Comparison of ENCODE assay signal across 1 cellular context in genomic region chr5:32232441-32233219, GRCh38.
TF ChIP-seq lines count a peak whose summit lies in the region.

No MANE protein-coding gene starts in this region.

TF ChIP-seq in HepG2, 621 proteins besides CTCF, POLR2A, EP300 and RAD21 (continued from another document):
- TF ChIP-seq, protein P1, sequence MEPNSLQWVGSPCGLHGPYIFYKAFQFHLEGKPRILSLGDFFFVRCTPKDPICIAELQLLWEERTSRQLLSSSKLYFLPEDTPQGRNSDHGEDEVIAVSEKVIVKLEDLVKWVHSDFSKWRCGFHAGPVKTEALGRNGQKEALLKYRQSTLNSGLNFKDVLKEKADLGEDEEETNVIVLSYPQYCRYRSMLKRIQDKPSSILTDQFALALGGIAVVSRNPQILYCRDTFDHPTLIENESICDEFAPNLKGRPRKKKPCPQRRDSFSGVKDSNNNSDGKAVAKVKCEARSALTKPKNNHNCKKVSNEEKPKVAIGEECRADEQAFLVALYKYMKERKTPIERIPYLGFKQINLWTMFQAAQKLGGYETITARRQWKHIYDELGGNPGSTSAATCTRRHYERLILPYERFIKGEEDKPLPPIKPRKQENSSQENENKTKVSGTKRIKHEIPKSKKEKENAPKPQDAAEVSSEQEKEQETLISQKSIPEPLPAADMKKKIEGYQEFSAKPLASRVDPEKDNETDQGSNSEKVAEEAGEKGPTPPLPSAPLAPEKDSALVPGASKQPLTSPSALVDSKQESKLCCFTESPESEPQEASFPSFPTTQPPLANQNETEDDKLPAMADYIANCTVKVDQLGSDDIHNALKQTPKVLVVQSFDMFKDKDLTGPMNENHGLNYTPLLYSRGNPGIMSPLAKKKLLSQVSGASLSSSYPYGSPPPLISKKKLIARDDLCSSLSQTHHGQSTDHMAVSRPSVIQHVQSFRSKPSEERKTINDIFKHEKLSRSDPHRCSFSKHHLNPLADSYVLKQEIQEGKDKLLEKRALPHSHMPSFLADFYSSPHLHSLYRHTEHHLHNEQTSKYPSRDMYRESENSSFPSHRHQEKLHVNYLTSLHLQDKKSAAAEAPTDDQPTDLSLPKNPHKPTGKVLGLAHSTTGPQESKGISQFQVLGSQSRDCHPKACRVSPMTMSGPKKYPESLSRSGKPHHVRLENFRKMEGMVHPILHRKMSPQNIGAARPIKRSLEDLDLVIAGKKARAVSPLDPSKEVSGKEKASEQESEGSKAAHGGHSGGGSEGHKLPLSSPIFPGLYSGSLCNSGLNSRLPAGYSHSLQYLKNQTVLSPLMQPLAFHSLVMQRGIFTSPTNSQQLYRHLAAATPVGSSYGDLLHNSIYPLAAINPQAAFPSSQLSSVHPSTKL (CRISPR knock-in tag; IDR thresholded peaks at IDR 0.05), result no peak
- no peak for TF ChIP-seq SMARCE1 (IDR thresholded peaks at IDR 0.05; ENCODE audit: borderline replicate concordance)
- TF ChIP-seq ZNF24 (IDR thresholded peaks at IDR 0.05), result no peak
- TF ChIP-seq, protein P2, sequence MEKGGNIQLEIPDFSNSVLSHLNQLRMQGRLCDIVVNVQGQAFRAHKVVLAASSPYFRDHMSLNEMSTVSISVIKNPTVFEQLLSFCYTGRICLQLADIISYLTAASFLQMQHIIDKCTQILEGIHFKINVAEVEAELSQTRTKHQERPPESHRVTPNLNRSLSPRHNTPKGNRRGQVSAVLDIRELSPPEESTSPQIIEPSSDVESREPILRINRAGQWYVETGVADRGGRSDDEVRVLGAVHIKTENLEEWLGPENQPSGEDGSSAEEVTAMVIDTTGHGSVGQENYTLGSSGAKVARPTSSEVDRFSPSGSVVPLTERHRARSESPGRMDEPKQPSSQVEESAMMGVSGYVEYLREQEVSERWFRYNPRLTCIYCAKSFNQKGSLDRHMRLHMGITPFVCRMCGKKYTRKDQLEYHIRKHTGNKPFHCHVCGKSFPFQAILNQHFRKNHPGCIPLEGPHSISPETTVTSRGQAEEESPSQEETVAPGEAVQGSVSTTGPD (CRISPR knock-in tag; IDR thresholded peaks at IDR 0.05), result peak; percentile 65; the same call in 1 of the 2 replicates
- TF ChIP-seq TEAD3 (CRISPR knock-in tag; optimal IDR thresholded peaks at IDR 0.05; ENCODE audit: borderline replicate concordance), result no peak
- no peak for TF ChIP-seq TRAFD1 (CRISPR knock-in tag; IDR thresholded peaks at IDR 0.05; ENCODE audit: borderline replicate concordance)
- no peak for TF ChIP-seq REXO4 (CRISPR knock-in tag; IDR thresholded peaks at IDR 0.05; ENCODE audit: borderline replicate concordance)
- no peak for TF ChIP-seq KDM3A (CRISPR knock-in tag; IDR thresholded peaks at IDR 0.05; ENCODE audit: low read depth)
- peak; percentile 14; the same call in 1 of the 2 replicates for TF ChIP-seq PBX2 (CRISPR knock-in tag; IDR thresholded peaks at IDR 0.05)
- TF ChIP-seq TAF1 (CRISPR knock-in tag; IDR thresholded peaks at IDR 0.05), result no peak
- no peak for TF ChIP-seq SNAPC2 (CRISPR knock-in tag; IDR thresholded peaks at IDR 0.05)
- no peak for TF ChIP-seq CHCHD3 (CRISPR knock-in tag; IDR thresholded peaks at IDR 0.05)
- TF ChIP-seq ZNF614 (CRISPR knock-in tag; IDR thresholded peaks at IDR 0.05; ENCODE audit: borderline replicate concordance), result no peak
- no peak for TF ChIP-seq SYNCRIP (IDR thresholded peaks at IDR 0.05; ENCODE audit: insufficient read depth, low read depth, low read length)
- no peak for TF ChIP-seq PHF8 (CRISPR knock-in tag; IDR thresholded peaks at IDR 0.05)
- TF ChIP-seq GLMP (CRISPR knock-in tag; IDR thresholded peaks at IDR 0.05; ENCODE audit: borderline replicate concordance), result no peak
- TF ChIP-seq, protein P3, sequence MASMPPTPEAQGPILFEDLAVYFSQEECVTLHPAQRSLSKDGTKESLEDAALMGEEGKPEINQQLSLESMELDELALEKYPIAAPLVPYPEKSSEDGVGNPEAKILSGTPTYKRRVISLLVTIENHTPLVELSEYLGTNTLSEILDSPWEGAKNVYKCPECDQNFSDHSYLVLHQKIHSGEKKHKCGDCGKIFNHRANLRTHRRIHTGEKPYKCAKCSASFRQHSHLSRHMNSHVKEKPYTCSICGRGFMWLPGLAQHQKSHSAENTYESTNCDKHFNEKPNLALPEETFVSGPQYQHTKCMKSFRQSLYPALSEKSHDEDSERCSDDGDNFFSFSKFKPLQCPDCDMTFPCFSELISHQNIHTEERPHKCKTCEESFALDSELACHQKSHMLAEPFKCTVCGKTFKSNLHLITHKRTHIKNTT (CRISPR knock-in tag; IDR thresholded peaks at IDR 0.05), result no peak
- TF ChIP-seq ZNF564 (CRISPR knock-in tag; IDR thresholded peaks at IDR 0.05), result 0 out of 2 replicates have a peak, but pooled peaks have one; percentile 47
TF ChIP-seq in HepG2: peak in this region for 51.
